1 cellular context compared by ENCODE assay signal in the genomic region with DNA sequence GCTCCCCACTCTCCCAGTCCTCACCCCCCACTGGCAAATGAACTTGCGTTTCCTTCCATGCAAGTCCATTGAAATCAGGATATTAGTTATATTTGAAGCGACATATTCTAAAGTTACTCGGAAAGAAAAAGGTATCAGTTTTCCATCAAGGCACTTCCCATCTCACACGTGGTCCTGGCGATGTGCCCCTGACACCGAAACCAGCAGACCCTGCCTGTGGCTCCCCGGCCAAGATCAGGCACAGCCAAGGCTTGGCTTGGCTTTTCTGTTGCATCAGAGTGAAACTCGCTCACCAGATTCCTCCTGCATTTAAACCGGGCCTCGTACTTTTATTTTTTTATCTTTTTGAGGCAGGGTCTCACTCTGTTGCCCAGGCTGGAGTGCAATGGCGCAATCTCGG.
TF ChIP-seq lines count a peak whose summit lies in the region.

No MANE protein-coding gene starts in this region.

TF ChIP-seq in HepG2, 621 proteins besides CTCF, POLR2A, EP300 and RAD21:
- 0 out of 2 replicates have a peak, but pooled peaks have one; percentile 26 for TF ChIP-seq ZNF121 (CRISPR knock-in tag; IDR thresholded peaks at IDR 0.05)
